19 cellular contexts compared by ENCODE assay signal in the genomic region with DNA sequence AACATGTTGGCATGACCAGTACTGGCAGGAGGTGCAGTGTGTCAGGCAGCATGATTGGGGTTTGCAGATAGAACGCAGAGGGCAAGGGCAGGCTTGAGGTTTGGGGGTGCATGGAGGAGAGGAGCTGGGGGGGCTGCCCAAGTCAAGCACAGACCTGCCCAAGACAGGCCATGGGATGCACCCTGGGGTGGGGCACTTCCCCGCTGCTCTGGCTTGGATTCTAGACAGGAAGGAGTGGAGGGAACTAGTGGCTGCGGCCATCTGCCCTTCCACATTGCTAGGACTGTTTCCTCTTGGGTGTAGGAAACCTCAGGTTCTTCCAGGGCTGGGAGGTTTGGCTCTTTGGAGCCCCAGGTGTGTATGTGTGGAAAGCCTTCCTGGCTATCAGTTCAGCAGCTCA. TPM values are rescaled to one million over a fixed set of nuclear protein-coding genes. Genes with fewer than 3 reads are reported as not detected.
DNase-seq lines count a peak whose midpoint lies in the region; ATAC-seq and TF ChIP-seq lines count a peak whose summit lies in the region.
"Had no signal": no experiment of that assay in that cellular context is flagged by ENCODE, and none has a peak within 500 bp of the region (broad histone marks: within the 10 kb centered on the region; RNA-seq: fewer than 3 reads in every experiment).

No MANE protein-coding gene starts in this region.

- no peaks in the 10 kb centered on the region for H3K9me3 Mint-ChIP-seq in CD4-positive, alpha-beta T cell
- H3K9me3 Mint-ChIP-seq in IgD-negative memory B cell, result no peaks in the 10 kb centered on the region
- H3K9me3 Mint-ChIP-seq in chondrocyte (ENCODE audit: low read depth), result no peaks in the 10 kb centered on the region
- H3K9me3 Mint-ChIP-seq in neural progenitor cell, result no peaks in the 10 kb centered on the region
- H3K9me3 Mint-ChIP-seq: naive thymus-derived CD8-positive, alpha-beta T cell had no signal

- intact Hi-C loops in CD4-positive, alpha-beta T cell (cut with DNase I, micrococcal nuclease), result loop anchor here in 1 of 2 experiments (5.0 to 10.0 kb wide), 3 partner anchors 55 to 243 kb away; partner anchors contain the start of gene CSTB

- H3K27me3 Mint-ChIP-seq in CD4-positive, alpha-beta T cell, result no peaks in the 10 kb centered on the region
- H3K27me3 Mint-ChIP-seq in IgD-negative memory B cell (peaks cover 7% of the 10 kb centered on the region), chondrocyte (ENCODE audit: low read depth) (no peaks in the 10 kb centered on the region), neural progenitor cell (ENCODE audit: insufficient read depth, low read depth) (peaks cover 13% of the 10 kb centered on the region)
- H3K27me3 Mint-ChIP-seq: naive thymus-derived CD8-positive, alpha-beta T cell had no signal

- H3K4me2 ChIP-seq in neural progenitor cell, result no peak overlapping the region

- H3K27me3 ChIP-seq in CD4-positive, alpha-beta T cell (ENCODE audit: control insufficient read depth, insufficient read depth, low read length), result no peaks in the 10 kb centered on the region
- H3K27me3 ChIP-seq in neural progenitor cell, result peaks cover 41% of the 10 kb centered on the region
- H3K27me3 ChIP-seq: heart left ventricle, MG63 had no signal

- H3K4me1 ChIP-seq in neural progenitor cell, result peaks cover 13% of the 10 kb centered on the region

- no peaks in the 10 kb centered on the region for H3K9me3 ChIP-seq in CD4-positive, alpha-beta T cell (ENCODE audit: control insufficient read depth, low read length)
- H3K9me3 ChIP-seq in neural progenitor cell (ENCODE audit: low read depth), result no peaks in the 10 kb centered on the region
- H3K9me3 ChIP-seq: heart left ventricle, MG63 had no signal

- peaks cover 41% of the 10 kb centered on the region for H3K4me1 Mint-ChIP-seq in CD4-positive, alpha-beta T cell (ENCODE audit: low read depth)
- H3K4me1 Mint-ChIP-seq in IgD-negative memory B cell (peaks cover 24 to 37% (median 32%) of the 10 kb centered on the region in 3 donors), chondrocyte (ENCODE audit: low read depth) (peaks cover 56% of the 10 kb centered on the region), neural progenitor cell (peaks cover 22% of the 10 kb centered on the region)

- H3K79me2 ChIP-seq in neural progenitor cell (ENCODE audit: low read depth), result peaks cover 16% of the 10 kb centered on the region

- peaks cover 18% of the 10 kb centered on the region for H4K20me1 ChIP-seq in neural progenitor cell (ENCODE audit: low read depth)

- no peak overlapping the region for H3K27ac ChIP-seq in CD4-positive, alpha-beta T cell (ENCODE audit: low read depth, low read length)
- no peak overlapping the region for H3K27ac ChIP-seq in neural progenitor cell
- H3K27ac ChIP-seq: heart left ventricle, SK-N-MC had no signal

- H3K4me3 ChIP-seq in neural progenitor cell, result no peak overlapping the region
- H3K4me3 ChIP-seq: SK-N-MC had no signal

- TF ChIP-seq CTCF in CD4-positive, alpha-beta T cell (IDR thresholded peaks at IDR 0.05), result no peak
- TF ChIP-seq CTCF in chondrocyte (IDR thresholded peaks at IDR 0.05) (no peak), neural progenitor cell (IDR thresholded peaks at IDR 0.05) (no peak)

- no peaks in the 10 kb centered on the region for H3K36me3 ChIP-seq in neural progenitor cell

- peaks cover 11% of the 10 kb centered on the region for H3K36me3 Mint-ChIP-seq in CD4-positive, alpha-beta T cell (ENCODE audit: low read depth)
- H3K36me3 Mint-ChIP-seq in IgD-negative memory B cell, result no peaks in the 10 kb centered on the region
- peaks cover 7% of the 10 kb centered on the region for H3K36me3 Mint-ChIP-seq in chondrocyte (ENCODE audit: low read depth)
- H3K36me3 Mint-ChIP-seq in neural progenitor cell, result no peaks in the 10 kb centered on the region

- H3K9ac ChIP-seq in neural progenitor cell, result no peak overlapping the region

- H3K27ac Mint-ChIP-seq in CD4-positive, alpha-beta T cell, result peak overlapping the region; percentile 49
- peak overlapping the region in 2 of 3 donors; percentile 71 to 72 for H3K27ac Mint-ChIP-seq in IgD-negative memory B cell
- H3K27ac Mint-ChIP-seq in chondrocyte (ENCODE audit: unreplicated experiment), result no peak overlapping the region
- no peak overlapping the region for H3K27ac Mint-ChIP-seq in neural progenitor cell

- DNase-seq in CD4-positive, alpha-beta T cell, result no peak
- DNase-seq in chondrocyte (ENCODE audit: low spot score), result no peak
- no peak for DNase-seq in neural progenitor cell (ENCODE audit: low spot score)
- DNase-seq in NCI-H748 treated with DMSO at 0.1 percent for 48 hours (lab: John Stamatoyannopoulos, UW), result no peak
- DNase-seq in kidney tubule cell (ENCODE audit: low spot score), result no peak
- DNase-seq in islet precursor cell, result no peak
- DNase-seq: activated CD8-positive, alpha-beta memory T cell treated with anti-CD3 and anti-CD28 coated beads, Interleukin-2, amount 10 ng/mL, durations not matched to agents 7 days and 5 days; activated naive CD4-positive, alpha-beta T cell treated with anti-CD3 and anti-CD28 coated beads, Interleukin-2, amount 50 U/mL, for 16 hours; central memory CD4-positive, alpha-beta T cell; HCEC 1CT; MG63; naive thymus-derived CD8-positive, alpha-beta T cell; retina; stimulated activated CD4-positive, alpha-beta T cell treated with anti-CD3 and anti-CD28 coated beads, Interleukin-2, amount 100 ng/mL, for 48 hours had no signal

- POLR2A ChIA-PET in CD4-positive, alpha-beta T cell (lab: Charles Lee), result interaction anchor here (1.3 kb wide), 1 partner anchor 748 kb away, joined by 3 read pairs; the partner anchor contains the start of gene PKNOX1

- H2AFZ ChIP-seq in neural progenitor cell (replicated peaks), result no peak overlapping the region

- no peak for ATAC-seq in CD4-positive, alpha-beta T cell (ENCODE audit: poor library complexity)
- no peak for ATAC-seq in GM21786 (IDR thresholded peaks at IDR 0.05; ENCODE audit: unreplicated experiment)
- ATAC-seq: activated CD8-positive, alpha-beta memory T cell treated with anti-CD3 and anti-CD28 coated beads, Interleukin-2, amount 10 ng/mL, durations not matched to agents 7 days and 5 days; heart left ventricle; left colon; naive thymus-derived CD8-positive, alpha-beta T cell had no signal

- H3F3A ChIP-seq in neural progenitor cell (ENCODE audit: low read depth), result no peaks in the 10 kb centered on the region

- peak overlapping the region; percentile 84 for H3K4me3 Mint-ChIP-seq in CD4-positive, alpha-beta T cell
- H3K4me3 Mint-ChIP-seq in IgD-negative memory B cell (peak overlapping the region in 1 of 4 donors; percentile 86), chondrocyte (ENCODE audit: unreplicated experiment) (peak overlapping the region; percentile 83), neural progenitor cell (peak overlapping the region; percentile 48)
- H3K4me3 Mint-ChIP-seq: activated CD8-positive, alpha-beta memory T cell treated with anti-CD3 and anti-CD28 coated beads, Interleukin-2, amount 10 ng/mL, durations not matched to agents 7 days and 5 days had no signal

- CTCF ChIA-PET in CD4-positive, alpha-beta T cell (lab: Charles Lee), result no interaction called here

RNA-seq across cellular contexts. Expression of gene PDXK, which starts 3.0 kb away (rescaled TPM):
- 10 to 100 TPM; 74.8 to 77.0 TPM for total RNA-seq in CD4-positive, alpha-beta T cell
- polyA plus RNA-seq in IgD-negative memory B cell, result 35.5 TPM
- 213 to 234 TPM (median 216 TPM) in 3 replicates for total RNA-seq in chondrocyte
- total RNA-seq in neural progenitor cell (ENCODE audit: low replicate concordance), result 43.3 and 54.0 TPM in 2 replicates

RNA-seq across cellular contexts. Expression of gene CSTB, which starts 54.2 kb away (rescaled TPM):
- 10 to 100 TPM; 13.4 to 14.5 TPM for total RNA-seq in CD4-positive, alpha-beta T cell
- 66.2 TPM for polyA plus RNA-seq in IgD-negative memory B cell
- total RNA-seq in chondrocyte (56.5 to 63.6 TPM (median 57.2 TPM) in 3 replicates), neural progenitor cell (ENCODE audit: low replicate concordance) (7.1 and 8.5 TPM in 2 replicates)

Comparison
In these comparisons a context has a peak if more than half of its experiments do, and no peak if none do; other contexts are left out.
1. H3K27ac Mint-ChIP-seq: peak in CD4-positive, alpha-beta T cell (single experiment) and IgD-negative memory B cell (2 of 3); none in chondrocyte (single experiment) and neural progenitor cell (single experiment).